9 cellular contexts compared by ENCODE assay signal in genomic region chr1:92538048-92538412, GRCh38. TPM values are rescaled to one million over a fixed set of nuclear protein-coding genes. Genes with fewer than 3 reads are reported as not detected.
A peak's percentile ranks its signal among the peaks of the same experiment; 100 is the strongest.
DNase-seq lines count a peak whose midpoint lies in the region; ATAC-seq, FAIRE-seq and TF ChIP-seq lines count a peak whose summit lies in the region.
"Had no signal": no experiment of that assay in that cellular context is flagged by ENCODE, and none has a peak within 500 bp of the region (broad histone marks: within the 10 kb centered on the region; RNA-seq: fewer than 3 reads in every experiment).

No MANE protein-coding gene starts in this region.

- no peaks in the 10 kb centered on the region for H3K27me3 ChIP-seq in CD4-positive, alpha-beta T cell (ENCODE audit: control insufficient read depth, insufficient read depth, low read length)

- H3K27ac ChIP-seq in CD4-positive, alpha-beta T cell (ENCODE audit: low read depth, low read length): peak overlapping the region; percentile 62

- no peak for DNase-seq in CD4-positive, alpha-beta T cell
- DNase-seq in GM19239 (ENCODE audit: insufficient read length, low spot score) (peak; percentile 35), NOMO-1 treated with DMSO at 0.1 percent for 48 hours (lab: John Stamatoyannopoulos, UW; ENCODE audit: unreplicated experiment) (no peak), NCI-H524 (lab: John Stamatoyannopoulos, UW) (no peak), NCI-H345 treated with DMSO at 0.1 percent for 48 hours (lab: John Stamatoyannopoulos, UW; ENCODE audit: unreplicated experiment) (no peak)
- no peak for DNase-seq in stimulated activated CD4-positive, alpha-beta T cell treated with anti-CD3 and anti-CD28 coated beads, Interleukin-12 subunit alpha, Interleukin-12 subunit beta, amount 100 ng/mL, for 4 hours
- DNase-seq: activated CD8-positive, alpha-beta memory T cell treated with anti-CD3 and anti-CD28 coated beads, Interleukin-2, amount 50 U/mL, for 48 hours had no signal

- peak; percentile 37 for ATAC-seq in CD4-positive, alpha-beta T cell (ENCODE audit: poor library complexity)
- ATAC-seq in HG03097 (IDR thresholded peaks at IDR 0.05; ENCODE audit: low FRiP score, unreplicated experiment): peak; percentile 73

- H3K27ac Mint-ChIP-seq in CD4-positive, alpha-beta T cell: peak overlapping the region; percentile 87
- H3K27ac Mint-ChIP-seq in activated naive CD8-positive, alpha-beta T cell: peak overlapping the region; percentile 99

- TF ChIP-seq CTCF in CD4-positive, alpha-beta T cell (IDR thresholded peaks at IDR 0.05): no peak

- no peak for FAIRE-seq in GM19239 (lab: Jason Lieb, UNC)

- CTCF ChIA-PET in CD4-positive, alpha-beta T cell (lab: Charles Lee): interaction anchor here (0.9 to 3.6 kb wide), 7 partner anchors 13 to 228 kb away, joined by 3 to 50 read pairs (median 3); partner anchors contain the start of gene GFI1

- intact Hi-C loops in CD4-positive, alpha-beta T cell (cut with DNase I, micrococcal nuclease): loop anchor here in 1 of 2 experiments (5.0 kb wide), 3 partner anchors 59 to 736 kb away; no protein-coding TSS in a partner anchor

- H3K4me3 Mint-ChIP-seq in CD4-positive, alpha-beta T cell: peak overlapping the region; percentile 76
- peak overlapping the region; percentile 78 for H3K4me3 Mint-ChIP-seq in activated naive CD8-positive, alpha-beta T cell

- H3K9me3 Mint-ChIP-seq in CD4-positive, alpha-beta T cell: peaks cover 2% of the 10 kb centered on the region
- peaks cover 6% of the 10 kb centered on the region for H3K9me3 Mint-ChIP-seq in activated naive CD8-positive, alpha-beta T cell (ENCODE audit: low read depth)

- peaks cover 74% of the 10 kb centered on the region for H3K4me1 Mint-ChIP-seq in CD4-positive, alpha-beta T cell (ENCODE audit: low read depth)
- peaks cover 81% of the 10 kb centered on the region for H3K4me1 Mint-ChIP-seq in activated naive CD8-positive, alpha-beta T cell (ENCODE audit: low read depth)

- no peaks in the 10 kb centered on the region for H3K9me3 ChIP-seq in CD4-positive, alpha-beta T cell (ENCODE audit: control insufficient read depth, low read length)

- POLR2A ChIA-PET in CD4-positive, alpha-beta T cell (lab: Charles Lee): interaction anchor here (1.1 to 3.4 kb wide), 9 partner anchors 16 to 227 kb away, joined by 3 to 96 read pairs (median 6); partner anchors contain the start of gene GFI1

- H3K36me3 Mint-ChIP-seq in CD4-positive, alpha-beta T cell (ENCODE audit: low read depth): no peaks in the 10 kb centered on the region
- peaks cover 17% of the 10 kb centered on the region for H3K36me3 Mint-ChIP-seq in activated naive CD8-positive, alpha-beta T cell

- H3K27me3 Mint-ChIP-seq in CD4-positive, alpha-beta T cell: no peaks in the 10 kb centered on the region
- no peaks in the 10 kb centered on the region for H3K27me3 Mint-ChIP-seq in activated naive CD8-positive, alpha-beta T cell

RNA-seq across cellular contexts. Expression of gene GFI1, which starts 51.3 kb away (rescaled TPM):
- 10 to 100 TPM; 13.0 to 15.3 TPM for total RNA-seq in CD4-positive, alpha-beta T cell
